ENCODE assay signal across 8 cellular contexts in the genomic region with DNA sequence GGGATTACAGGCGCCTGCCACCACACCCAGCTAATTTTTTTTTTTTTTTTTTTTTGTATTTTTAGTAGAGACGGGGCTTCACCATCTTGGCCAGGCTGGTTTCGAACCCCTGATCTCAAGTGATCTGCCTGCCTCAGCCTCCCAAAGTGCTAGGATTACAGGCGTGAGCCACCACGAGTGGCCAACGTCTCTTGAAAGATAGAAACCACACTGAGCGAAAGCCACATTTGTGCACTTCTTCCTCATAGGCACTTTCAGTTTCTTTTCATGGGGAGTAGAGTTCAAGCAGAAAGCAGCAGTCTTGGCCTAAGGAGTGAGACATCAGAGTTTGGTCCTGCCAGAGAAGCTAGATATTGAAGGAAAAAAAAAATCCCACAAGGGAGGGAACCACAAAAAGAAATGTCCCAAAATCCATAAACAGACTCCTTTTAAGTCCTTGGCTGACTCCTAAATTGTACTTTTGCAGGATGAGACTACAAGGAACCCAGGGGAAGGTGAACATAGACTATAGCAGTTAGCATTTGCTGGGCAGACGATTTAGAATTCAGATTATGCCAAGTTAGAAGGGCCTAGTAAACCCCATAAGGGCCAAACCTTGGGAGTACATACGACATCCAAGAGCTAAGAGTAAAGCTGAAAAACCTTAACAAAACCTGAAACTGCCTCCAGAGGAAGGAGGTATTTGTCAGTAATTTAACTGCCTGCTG. TPM values are rescaled to one million over a fixed set of nuclear protein-coding genes. Genes with fewer than 3 reads are reported as not detected.
DNase-seq lines count a peak whose midpoint lies in the region; ATAC-seq and TF ChIP-seq lines count a peak whose summit lies in the region.

No MANE protein-coding gene starts in this region.

- no peaks in the 10 kb centered on the region for H3K36me3 Mint-ChIP-seq in dendritic cell treated with granulocyte-macrophage colony-stimulating factor and Interleukin-4, amounts not matched to agents 40 ng/mL and 50 ng/mL, for 4 days (ENCODE audit: low read depth)

- H4K20me1 ChIP-seq in OCI-LY7 (ENCODE audit: insufficient read depth, low read length), result no peaks in the 10 kb centered on the region

- no peaks in the 10 kb centered on the region for H3K36me3 ChIP-seq in OCI-LY7 (ENCODE audit: insufficient read depth, low read length)

- H3K27ac ChIP-seq in OCI-LY7 (ENCODE audit: low read depth, low read length, poor library complexity, severe bottlenecking), result no peak overlapping the region

- H3K4me2 ChIP-seq in OCI-LY7 (ENCODE audit: low read length), result no peak overlapping the region

- in situ Hi-C loops in GM13976 (cut with MboI; ENCODE audit: low sequenced_read_pairs, unreplicated experiment), result no loop called here

- peaks cover 20% of the 10 kb centered on the region for H3K4me1 Mint-ChIP-seq in dendritic cell treated with granulocyte-macrophage colony-stimulating factor and Interleukin-4, amounts not matched to agents 40 ng/mL and 50 ng/mL, for 4 days (ENCODE audit: low read depth)

- no peak overlapping the region for H3K4me3 ChIP-seq in OCI-LY7 (ENCODE audit: low read depth, low read length, poor library complexity, severe bottlenecking)

- no peaks in the 10 kb centered on the region for H3K9me3 Mint-ChIP-seq in dendritic cell treated with granulocyte-macrophage colony-stimulating factor and Interleukin-4, amounts not matched to agents 40 ng/mL and 50 ng/mL, for 4 days

- H3K9me2 ChIP-seq in OCI-LY7 (ENCODE audit: insufficient read depth, low read length), result no peaks in the 10 kb centered on the region

- BruUV-seq in OCI-LY7 (replicated peaks; lab: Mats Ljungman, UMichigan), result no TSS peak

- DNase-seq in GM13976 (ENCODE audit: low spot score) (peak; percentile 57), OCI-LY7 (ENCODE audit: low spot score) (peak; percentile 29), SW 1271 (lab: John Stamatoyannopoulos, UW) (no peak), NCI-H748 (lab: John Stamatoyannopoulos, UW; ENCODE audit: unreplicated experiment) (no peak), NCI-H1092 treated with DMSO at 0.1 percent for 48 hours (lab: John Stamatoyannopoulos, UW) (no peak)
- DNase-seq in stimulated activated CD8-positive, alpha-beta memory T cell treated with anti-CD3 and anti-CD28 coated beads, Interleukin-4, amount 100 ng/mL, for 48 hours, result peak; percentile 58

- H3K4me1 ChIP-seq in OCI-LY7 (ENCODE audit: insufficient read depth, low read length, poor library complexity, severe bottlenecking), result no peaks in the 10 kb centered on the region

- POLR2A ChIA-PET in OCI-LY7 (lab: Charles Lee), result interaction anchor here (0.6 to 0.7 kb wide), 3 partner anchors 38 to 1032 kb away, joined by 3 to 5 read pairs (median 3); partner anchors contain the start of gene TLN1

- H3K27ac Mint-ChIP-seq in dendritic cell treated with granulocyte-macrophage colony-stimulating factor and Interleukin-4, amounts not matched to agents 40 ng/mL and 50 ng/mL, for 4 days, result peak overlapping the region; percentile 87

- no peaks in the 10 kb centered on the region for H3K79me2 ChIP-seq in OCI-LY7 (ENCODE audit: insufficient read depth, low read depth, low read length)

- no peaks in the 10 kb centered on the region for H3K27me3 Mint-ChIP-seq in dendritic cell treated with granulocyte-macrophage colony-stimulating factor and Interleukin-4, amounts not matched to agents 40 ng/mL and 50 ng/mL, for 4 days

- H2AFZ ChIP-seq in OCI-LY7 (ENCODE audit: low read length), result no peak overlapping the region

- peak; percentile 91 for ATAC-seq in HG02623 (IDR thresholded peaks at IDR 0.05; ENCODE audit: unreplicated experiment)

- no peak for TF ChIP-seq CTCF in GM13976 (IDR thresholded peaks at IDR 0.05; ENCODE audit: borderline replicate concordance, control extremely low read depth, extremely low read depth, insufficient read depth, missing control alignments)
- TF ChIP-seq CTCF in OCI-LY7 (conservative IDR thresholded peaks at IDR 0.05; ENCODE audit: low read length), result no peak

- intact Hi-C loops in OCI-LY7 (cut with micrococcal nuclease; ENCODE audit: unreplicated experiment), result no loop called here
- intact Hi-C loops in dendritic cell treated with granulocyte-macrophage colony-stimulating factor and Interleukin-4, amounts not matched to agents 40 ng/mL and 50 ng/mL, for 4 days (cut with micrococcal nuclease), result no loop called here

- CTCF ChIA-PET in OCI-LY7 (lab: Charles Lee; ENCODE audit: unreplicated experiment), result no interaction called here

- no peaks in the 10 kb centered on the region for H3K9me3 ChIP-seq in OCI-LY7 (ENCODE audit: low read length)

- H3K4me3 Mint-ChIP-seq in dendritic cell treated with granulocyte-macrophage colony-stimulating factor and Interleukin-4, amounts not matched to agents 40 ng/mL and 50 ng/mL, for 4 days, result peak overlapping the region; percentile 26

RNA-seq across cellular contexts. Expression of gene GLIPR2, which starts 43.9 kb away (rescaled TPM):
- not detected in 2 replicates for total RNA-seq in OCI-LY7 (2014; rRNA removed; shearing (Covaris generic))
- not detected in 2 replicates for total RNA-seq in OCI-LY7 (2022)

RNA-seq across cellular contexts. Expression of gene RECK, which starts 55.9 kb away (rescaled TPM):
- total RNA-seq in OCI-LY7 (2014; rRNA removed; shearing (Covaris generic)), result 3.0 and 6.0 TPM in 2 replicates
- total RNA-seq in OCI-LY7 (2022), result 6.5 and 8.1 TPM in 2 replicates

Comparison
In these comparisons a context has a peak if more than half of its experiments do, and no peak if none do; other contexts are left out.
1. DNase-seq: peak in GM13976 (single experiment), OCI-LY7 (single experiment) and stimulated activated CD8-positive, alpha-beta memory T cell treated with anti-CD3 and anti-CD28 coated beads, Interleukin-4, amount 100 ng/mL, for 48 hours (single experiment); none in SW 1271 (0 of 2), NCI-H748 (single experiment) and NCI-H1092 treated with DMSO at 0.1 percent for 48 hours (single experiment).